In the genomic region with DNA sequence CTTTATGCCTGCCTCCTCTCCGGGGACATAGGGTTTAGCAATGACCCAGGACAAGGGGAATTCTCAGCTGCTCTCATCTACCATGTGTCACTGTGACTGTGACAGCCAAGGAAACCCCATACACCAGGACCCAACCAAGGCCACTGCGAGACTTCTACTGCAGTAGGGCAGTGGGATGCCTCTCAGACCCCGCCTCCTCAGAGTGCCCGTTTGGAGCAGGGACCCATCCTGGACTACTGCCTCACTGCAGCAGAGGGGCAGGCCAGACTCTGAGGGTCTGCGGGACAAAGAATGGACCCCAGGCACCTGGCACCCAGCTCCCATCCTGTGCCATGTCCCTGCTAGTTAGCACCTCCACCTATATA, we compare ENCODE assay signal across 13 cellular contexts.
"Had no signal": no experiment of that assay in that cellular context is flagged by ENCODE, and none has a peak within 500 bp of the region (broad histone marks: within the 10 kb centered on the region; RNA-seq: fewer than 3 reads in every experiment).

No MANE protein-coding gene starts in this region.

- H3K27me3 ChIP-seq: ascending aorta, brain microvascular endothelial cell, upper lobe of left lung had no signal

- H3K4me1 ChIP-seq: ascending aorta had no signal

- H3K36me3 ChIP-seq: ascending aorta, brain microvascular endothelial cell, upper lobe of left lung had no signal

- H3K4me3 ChIP-seq: ascending aorta, upper lobe of left lung had no signal

- DNase-seq: activated CD4-positive, alpha-beta T cell treated with anti-CD3 and anti-CD28 coated beads, Interleukin-2, amount 10 ng/mL, durations not matched to agents 7 days and 5 days; activated CD8-positive, alpha-beta T cell treated with anti-CD3 and anti-CD28 coated beads for 36 hours; brain microvascular endothelial cell; caudate nucleus; effector CD4-positive, alpha-beta T cell; erythroblast; foreskin fibroblast; occipital lobe; stimulated activated CD4-positive, alpha-beta T cell treated with anti-CD3 and anti-CD28 coated beads, Interleukin-4, amount 100 ng/mL, for 1 hour; stimulated activated naive CD4-positive, alpha-beta T cell treated with Interleukin-2 at 50 U/mL for 16 hours; upper lobe of left lung had no signal

- H3K27ac ChIP-seq: ascending aorta, brain microvascular endothelial cell, upper lobe of left lung, VCaP had no signal

- H3K9me3 ChIP-seq: ascending aorta, upper lobe of left lung had no signal
